ENCODE assay signal across 8 cellular contexts in the genomic region with DNA sequence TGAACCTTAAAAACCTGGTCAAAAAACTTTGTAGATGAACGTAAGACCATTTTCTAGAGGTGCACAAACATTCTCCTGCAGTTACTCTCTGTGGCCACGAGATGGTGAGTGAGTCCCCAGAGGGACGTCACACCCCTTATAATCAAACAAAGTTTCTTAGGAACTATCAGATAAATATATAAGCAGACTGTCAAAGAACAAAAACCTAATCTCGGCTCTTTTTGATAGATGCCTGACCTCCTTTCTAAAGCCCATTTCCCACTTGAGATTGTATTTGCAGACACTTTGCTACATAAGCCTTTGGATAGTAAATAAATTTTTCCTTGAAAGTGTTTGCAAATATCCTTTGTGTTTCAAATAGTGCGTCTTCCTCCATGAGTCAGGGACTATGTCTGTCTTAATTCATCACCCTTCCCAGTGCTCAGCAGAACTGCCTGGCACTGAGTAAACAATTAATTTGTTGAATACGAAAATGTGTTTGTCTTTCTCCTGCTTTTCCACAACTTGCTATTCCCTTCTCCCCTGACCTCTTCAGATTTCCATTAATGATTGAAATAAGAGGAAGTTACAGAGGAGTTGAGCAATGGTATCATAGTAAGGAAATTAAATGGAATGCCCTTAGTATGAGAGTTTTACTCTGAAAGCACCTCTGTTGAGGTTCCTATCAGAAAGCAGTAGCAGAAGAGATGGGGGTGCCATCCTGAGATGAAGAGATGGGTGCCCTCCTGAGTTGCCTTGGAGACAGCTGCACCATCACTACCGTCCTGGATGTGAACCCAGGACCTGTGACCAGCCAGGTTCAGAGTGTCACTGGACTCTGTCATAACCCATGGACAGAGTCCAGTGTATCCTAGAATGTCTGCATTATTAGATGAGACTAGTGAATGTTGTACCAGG. TPM values are rescaled to one million over a fixed set of nuclear protein-coding genes. Genes with fewer than 3 reads are reported as not detected.
DNase-seq lines count a peak whose midpoint lies in the region; ATAC-seq, FAIRE-seq and TF ChIP-seq lines count a peak whose summit lies in the region.

No MANE protein-coding gene starts in this region.

- no peaks in the 10 kb centered on the region for H3K36me3 ChIP-seq in CD4-positive, CD25-positive, alpha-beta regulatory T cell (ENCODE audit: control insufficient read depth, insufficient read depth, low read length)
- no peaks in the 10 kb centered on the region for H3K36me3 ChIP-seq in OCI-LY1 (ENCODE audit: insufficient read depth, low read length)
- H3K36me3 ChIP-seq in smooth muscle cell (ENCODE audit: low read depth): no peaks in the 10 kb centered on the region

- H3K9ac ChIP-seq in OCI-LY1 (ENCODE audit: low read length) (no peak overlapping the region), smooth muscle cell (ENCODE audit: low read depth) (no peak overlapping the region)

- intact Hi-C loops in right cardiac atrium (cut with DNase I): loop anchor here in 3 of 4 donors (2.0 to 5.0 kb wide), 2 partner anchors 135 to 138 kb away; no protein-coding TSS in a partner anchor

- H3K9me3 Mint-ChIP-seq in CD4-positive, CD25-positive, alpha-beta regulatory T cell: no peaks in the 10 kb centered on the region

- no peaks in the 10 kb centered on the region for H3K79me2 ChIP-seq in OCI-LY1 (ENCODE audit: insufficient read depth, low read length)
- no peaks in the 10 kb centered on the region for H3K79me2 ChIP-seq in smooth muscle cell (ENCODE audit: low read depth)

- peak; percentile 78 for FAIRE-seq in GM18507 (lab: Jason Lieb, UNC)

- H2AFZ ChIP-seq in OCI-LY1 (ENCODE audit: low read length) (no peak overlapping the region), smooth muscle cell (ENCODE audit: low read depth) (no peak overlapping the region)

- H4K20me1 ChIP-seq in OCI-LY1 (ENCODE audit: insufficient read depth, low read length) (no peaks in the 10 kb centered on the region), smooth muscle cell (ENCODE audit: low read depth) (no peaks in the 10 kb centered on the region)

- H3K4me2 ChIP-seq in OCI-LY1 (ENCODE audit: low read length): no peak overlapping the region
- H3K4me2 ChIP-seq in smooth muscle cell: no peak overlapping the region

- H3K4me1 Mint-ChIP-seq in CD4-positive, CD25-positive, alpha-beta regulatory T cell: peaks cover 0 to 8% (median 2%) of the 10 kb centered on the region in 4 donors

- WGBS in right cardiac atrium: 26% methylated on average over 7 of the region's 7 CpGs
- 47% methylated on average over 7 of the region's 7 CpGs for WGBS in smooth muscle cell (ENCODE audit: low lambda C conversion rate)

- no peak overlapping the region for H3K4me3 Mint-ChIP-seq in CD4-positive, CD25-positive, alpha-beta regulatory T cell

- DNase-seq in CD4-positive, CD25-positive, alpha-beta regulatory T cell: peak in 2 of 3 donors; percentile 42 to 62
- DNase-seq in GM18507 (ENCODE audit: extremely low spot score, insufficient read length, low read depth) (peak; percentile 22), astrocyte of the spinal cord (ENCODE audit: low read depth, low spot score) (peak; percentile 71), right cardiac atrium (no peak), smooth muscle cell (lab: John Stamatoyannopoulos, UW; ENCODE audit: unreplicated experiment) (no peak), cerebellar nuclear complex (lab: John Stamatoyannopoulos, UW) (no peak)

- H3K27me3 ChIP-seq in CD4-positive, CD25-positive, alpha-beta regulatory T cell (ENCODE audit: control insufficient read depth, insufficient read depth, low read length): peaks cover 6% of the 10 kb centered on the region
- H3K27me3 ChIP-seq in OCI-LY1 (ENCODE audit: insufficient read depth, low read length) (no peaks in the 10 kb centered on the region), right cardiac atrium (ENCODE audit: control insufficient read depth, insufficient read depth) (no peaks in the 10 kb centered on the region), smooth muscle cell (ENCODE audit: low read depth) (no peaks in the 10 kb centered on the region)

- H3K27me3 Mint-ChIP-seq in CD4-positive, CD25-positive, alpha-beta regulatory T cell: peaks cover 14% of the 10 kb centered on the region

- H3F3A ChIP-seq in OCI-LY1 (ENCODE audit: insufficient read depth, low read length) (no peaks in the 10 kb centered on the region), smooth muscle cell (ENCODE audit: low read depth) (no peaks in the 10 kb centered on the region)

- no peaks in the 10 kb centered on the region for H3K36me3 Mint-ChIP-seq in CD4-positive, CD25-positive, alpha-beta regulatory T cell

- TF ChIP-seq CTCF in OCI-LY1 (IDR thresholded peaks at IDR 0.05; ENCODE audit: low read length): peak; percentile 77
- peak; percentile 91 for TF ChIP-seq CTCF in astrocyte of the spinal cord (IDR thresholded peaks at IDR 0.05; ENCODE audit: low read depth, low read length)
- TF ChIP-seq CTCF in smooth muscle cell (IDR thresholded peaks at IDR 0.05; ENCODE audit: borderline replicate concordance, insufficient read depth, poor library complexity, severe bottlenecking): peak; percentile 76

- no peaks in the 10 kb centered on the region for H3K4me1 ChIP-seq in CD4-positive, CD25-positive, alpha-beta regulatory T cell (ENCODE audit: control insufficient read depth, insufficient read depth, low read length, poor library complexity, severe bottlenecking)
- H3K4me1 ChIP-seq in OCI-LY1 (ENCODE audit: insufficient read depth, low read length, severe bottlenecking) (no peaks in the 10 kb centered on the region), right cardiac atrium (ENCODE audit: control insufficient read depth, insufficient read depth, low read length) (no peaks in the 10 kb centered on the region), smooth muscle cell (ENCODE audit: low read depth) (no peaks in the 10 kb centered on the region)

- in situ Hi-C loops in astrocyte of the spinal cord (cut with HindIII; ENCODE audit: low sequenced_read_pairs): no loop called here

- ATAC-seq in CD4-positive, CD25-positive, alpha-beta regulatory T cell (ENCODE audit: low read depth in 2 of 2): peak; percentile 50 to 66
- ATAC-seq in HG03460 (IDR thresholded peaks at IDR 0.05; ENCODE audit: unreplicated experiment) (peak; percentile 77), right cardiac atrium (peak; percentile 62 to 85)

- H3K4me3 ChIP-seq in CD4-positive, CD25-positive, alpha-beta regulatory T cell (ENCODE audit: low read depth, low read length): no peak overlapping the region
- no peak overlapping the region for H3K4me3 ChIP-seq in OCI-LY1 (ENCODE audit: low read depth, low read length, poor library complexity, severe bottlenecking)
- H3K4me3 ChIP-seq in astrocyte of the spinal cord (ENCODE audit: low read depth, low read length): no peak overlapping the region
- no peak overlapping the region for H3K4me3 ChIP-seq in right cardiac atrium (ENCODE audit: low read length)
- no peak overlapping the region for H3K4me3 ChIP-seq in smooth muscle cell

- H3K9me2 ChIP-seq in OCI-LY1 (ENCODE audit: low read depth, low read length): no peaks in the 10 kb centered on the region

- H3K27ac Mint-ChIP-seq in CD4-positive, CD25-positive, alpha-beta regulatory T cell: peak overlapping the region in 1 of 3 donors; percentile 29

- H3K27ac ChIP-seq in CD4-positive, CD25-positive, alpha-beta regulatory T cell (ENCODE audit: insufficient read depth, low read length, poor library complexity, severe bottlenecking): no peak overlapping the region
- H3K27ac ChIP-seq in OCI-LY1 (ENCODE audit: low read depth, low read length, poor library complexity, severe bottlenecking) (no peak overlapping the region), right cardiac atrium (ENCODE audit: low read length) (no peak overlapping the region), smooth muscle cell (ENCODE audit: low read depth) (peak overlapping the region; percentile 17)

- H3K9me3 ChIP-seq in CD4-positive, CD25-positive, alpha-beta regulatory T cell (ENCODE audit: control insufficient read depth in 2 of 2, low read length in 2 of 2): no peaks in the 10 kb centered on the region
- H3K9me3 ChIP-seq in OCI-LY1 (ENCODE audit: low read length) (no peaks in the 10 kb centered on the region), right cardiac atrium (ENCODE audit: control insufficient read depth, low read length) (no peaks in the 10 kb centered on the region), smooth muscle cell (replicated peaks; ENCODE audit: low read depth) (no peaks in the 10 kb centered on the region)

RNA-seq across cellular contexts. Expression of a gene that starts 57.8 kb away (rescaled TPM):
- total RNA-seq in CD4-positive, CD25-positive, alpha-beta regulatory T cell: 0.67 TPM
- under 1 TPM; 0.32 to 0.84 (median 0.73) TPM for polyA plus RNA-seq in CD4-positive, CD25-positive, alpha-beta regulatory T cell
- total RNA-seq in right cardiac atrium (10 to 100 TPM; 17.6 to 28.5 (median 25.4) TPM), smooth muscle cell (8.6 and 9.8 TPM in 2 replicates)
- polyA plus RNA-seq in right cardiac atrium (15.9 TPM), smooth muscle cell (2.0 and 2.8 TPM in 2 replicates)

Comparison
In these comparisons a context has a peak if more than half of its experiments do, and no peak if none do; other contexts are left out.
1. DNase-seq: peak in CD4-positive, CD25-positive, alpha-beta regulatory T cell (2 of 3), GM18507 (single experiment) and astrocyte of the spinal cord (single experiment); none in right cardiac atrium (0 of 3), smooth muscle cell (single experiment) and cerebellar nuclear complex (0 of 2).
2. Peak in every context shown above with its lines, with median percentiles within 50 percentile points of each other: ATAC-seq and CTCF ChIP-seq.